21 cellular contexts compared by ENCODE assay signal in the genomic region with DNA sequence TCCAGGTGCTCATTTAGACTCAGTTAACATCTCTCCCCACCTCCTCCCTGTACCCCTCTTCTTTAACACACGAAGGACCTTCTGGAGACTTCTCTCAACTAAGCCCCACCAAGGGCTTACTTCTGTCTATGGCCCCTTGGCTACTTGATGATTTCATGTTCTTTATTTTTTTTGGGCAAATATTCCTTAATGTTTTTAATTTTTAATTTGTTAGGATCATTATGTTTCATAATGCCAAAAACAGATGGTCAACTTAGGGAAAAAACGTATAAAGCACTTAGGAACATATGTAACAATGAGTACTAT. TPM values are rescaled to one million over a fixed set of nuclear protein-coding genes. Genes with fewer than 3 reads are reported as not detected.
"Had no signal": no experiment of that assay in that cellular context is flagged by ENCODE, and none has a peak within 500 bp of the region (broad histone marks: within the 10 kb centered on the region; RNA-seq: fewer than 3 reads in every experiment).

No MANE protein-coding gene starts in this region.

- H3K4me3 Mint-ChIP-seq: activated naive CD8-positive, alpha-beta T cell; activated T-cell treated with anti-CD3 and anti-CD28 coated beads, Interleukin-2, amount 50 U/mL, for 4 hours; T-helper 2 cell treated with Interferon-gamma antibody and Interleukin-4, amounts not matched to agents 5 μg/mL and 100 μg/mL, for 36 hours had no signal

- DNase-seq: activated CD4-positive, alpha-beta T cell treated with anti-CD3 and anti-CD28 coated beads for 4 hours; activated CD4-positive, alpha-beta T cell treated with anti-CD3 and anti-CD28 coated beads, Interleukin-2, amount 50 U/mL, for 4 hours; activated CD8-positive, alpha-beta memory T cell treated with anti-CD3 and anti-CD28 coated beads for 24 hours; activated effector memory CD4-positive, alpha-beta T cell treated with anti-CD3 and anti-CD28 coated beads, Interleukin-2, amount 50 U/mL, for 16 hours; activated T-cell treated with anti-CD3 and anti-CD28 coated beads, Interleukin-2, amount 50 U/mL, for 4 hours; caudate nucleus; colonic mucosa; MM.1S; NCI-H1048; NCI-H2029; NCI-H2107; NCI-H2171 treated with DMSO at 0.1 percent for 48 hours; NCI-H345; NCI-H510A; NCI-H526 treated with DMSO at 0.1 percent for 48 hours; NCI-H82; PC-3; WERI-Rb-1 had no signal

- H3K27me3 Mint-ChIP-seq: activated naive CD8-positive, alpha-beta T cell had no signal

- H3K27ac Mint-ChIP-seq: activated naive CD8-positive, alpha-beta T cell; T-helper 2 cell treated with Interferon-gamma antibody and Interleukin-4, amounts not matched to agents 5 μg/mL and 100 μg/mL, for 36 hours had no signal

- ATAC-seq: activated T-cell treated with anti-CD3 and anti-CD28 coated beads, Interleukin-2, amount 50 U/mL, for 4 hours; PC-3 had no signal

- H3K9me3 Mint-ChIP-seq: activated T-cell treated with anti-CD3 and anti-CD28 coated beads, Interleukin-2, amount 50 U/mL, for 4 hours; T-helper 2 cell treated with Interferon-gamma antibody and Interleukin-4, amounts not matched to agents 5 μg/mL and 100 μg/mL, for 36 hours had no signal

- H3K9me3 ChIP-seq: colonic mucosa had no signal

- H3K36me3 Mint-ChIP-seq: activated naive CD8-positive, alpha-beta T cell had no signal

RNA-seq across cellular contexts. Expression of gene IL37, which starts 25.9 kb away (rescaled TPM):
- total RNA-seq: activated T-cell treated with anti-CD3 and anti-CD28 coated beads, Interleukin-2, amount 50 U/mL, for 4 hours; cerebellum had no signal

RNA-seq across cellular contexts. Expression of gene IL36G, which starts 40.9 kb away (rescaled TPM):
- total RNA-seq: activated T-cell treated with anti-CD3 and anti-CD28 coated beads, Interleukin-2, amount 50 U/mL, for 4 hours; cerebellum had no signal
